Comparison of ENCODE assay signal across 10 cellular contexts in genomic region chr1:172255223-172255560, GRCh38.
DNase-seq lines count a peak whose midpoint lies in the region; ATAC-seq, FAIRE-seq and TF ChIP-seq lines count a peak whose summit lies in the region.
"Had no signal": no experiment of that assay in that cellular context is flagged by ENCODE, and none has a peak within 500 bp of the region (broad histone marks: within the 10 kb centered on the region; RNA-seq: fewer than 3 reads in every experiment).

No MANE protein-coding gene starts in this region.

- H3K9me3 Mint-ChIP-seq in GM23338 (no peaks in the 10 kb centered on the region; the same call in 2 of the 3 replicates), astrocyte (ENCODE audit: unreplicated experiment) (peaks cover 5% of the 10 kb centered on the region), neural progenitor cell (no peaks in the 10 kb centered on the region)

- H3K36me3 ChIP-seq in GM23338 (ENCODE audit: insufficient read depth) (no peaks in the 10 kb centered on the region), PC-9 (ENCODE audit: low read depth) (no peaks in the 10 kb centered on the region), astrocyte (ENCODE audit: insufficient read depth, low read length) (no peaks in the 10 kb centered on the region), skeletal muscle satellite cell (ENCODE audit: insufficient read depth, low read length) (no peaks in the 10 kb centered on the region), neural progenitor cell (no peaks in the 10 kb centered on the region)

- H3K79me2 ChIP-seq in GM23338 (replicated peaks; ENCODE audit: insufficient read depth) (no peaks in the 10 kb centered on the region), PC-9 (ENCODE audit: low read depth) (no peaks in the 10 kb centered on the region), astrocyte (ENCODE audit: insufficient read depth, low read length) (peaks cover 22% of the 10 kb centered on the region), neural progenitor cell (ENCODE audit: low read depth) (no peaks in the 10 kb centered on the region)

- H3K27me3 Mint-ChIP-seq in GM23338 (ENCODE audit: insufficient read depth, low read depth, poor library complexity) (no peaks in the 10 kb centered on the region), astrocyte (ENCODE audit: low read depth, unreplicated experiment) (no peaks in the 10 kb centered on the region), neural progenitor cell (ENCODE audit: insufficient read depth, low read depth) (no peaks in the 10 kb centered on the region)

- peaks cover 38% of the 10 kb centered on the region for H3K9me3 ChIP-seq in PC-9 (ENCODE audit: insufficient read depth, low read depth)
- no peaks in the 10 kb centered on the region for H3K9me3 ChIP-seq in astrocyte (ENCODE audit: insufficient read depth, low read depth, low read length)
- H3K9me3 ChIP-seq in skeletal muscle satellite cell (replicated peaks; ENCODE audit: low read length) = no peaks in the 10 kb centered on the region
- H3K9me3 ChIP-seq in neural progenitor cell (ENCODE audit: low read depth) = no peaks in the 10 kb centered on the region

- H3K4me1 Mint-ChIP-seq in GM23338 (peaks cover 6% of the 10 kb centered on the region; the same call in 2 of the 3 replicates), astrocyte (ENCODE audit: low read depth, unreplicated experiment) (peaks cover 40% of the 10 kb centered on the region), neural progenitor cell (no peaks in the 10 kb centered on the region)

- intact Hi-C loops in PC-9 (cut with micrococcal nuclease; ENCODE audit: unreplicated experiment) = no loop called here

- H3K36me3 Mint-ChIP-seq in GM23338 (ENCODE audit: low read depth) = no peaks in the 10 kb centered on the region
- H3K36me3 Mint-ChIP-seq in astrocyte (ENCODE audit: low read depth, unreplicated experiment) = no peaks in the 10 kb centered on the region
- no peaks in the 10 kb centered on the region for H3K36me3 Mint-ChIP-seq in neural progenitor cell

- ATAC-seq in GM23338 (no peak), HG02588 (IDR thresholded peaks at IDR 0.05; ENCODE audit: unreplicated experiment) (no peak)

- no peak overlapping the region for H3K27ac ChIP-seq in GM23338 (ENCODE audit: low read depth)
- H3K27ac ChIP-seq in PC-9 = peak overlapping the region; percentile 42
- peak overlapping the region; percentile 96 for H3K27ac ChIP-seq in astrocyte (ENCODE audit: low read depth, low read length)
- H3K27ac ChIP-seq in neural progenitor cell = no peak overlapping the region
- H3K27ac ChIP-seq: VCaP had no signal

- FAIRE-seq in astrocyte (lab: Jason Lieb, UNC) = no peak

- H4K20me1 ChIP-seq in GM23338 (replicated peaks; ENCODE audit: insufficient read depth) = no peaks in the 10 kb centered on the region
- no peaks in the 10 kb centered on the region for H4K20me1 ChIP-seq in PC-9 (ENCODE audit: insufficient read depth)
- H4K20me1 ChIP-seq in astrocyte (ENCODE audit: insufficient read depth, low read length) = no peaks in the 10 kb centered on the region
- H4K20me1 ChIP-seq in neural progenitor cell (ENCODE audit: low read depth) = no peaks in the 10 kb centered on the region

- H3K27me3 ChIP-seq in GM23338 (ENCODE audit: insufficient read depth) = no peaks in the 10 kb centered on the region
- H3K27me3 ChIP-seq in PC-9 (ENCODE audit: insufficient read depth, low read depth) = no peaks in the 10 kb centered on the region
- H3K27me3 ChIP-seq in astrocyte (ENCODE audit: insufficient read depth, low read length) = no peaks in the 10 kb centered on the region
- H3K27me3 ChIP-seq in skeletal muscle satellite cell (ENCODE audit: control insufficient read depth, insufficient read depth, low read length) = no peaks in the 10 kb centered on the region
- H3K27me3 ChIP-seq in neural progenitor cell = no peaks in the 10 kb centered on the region

- H3K4me3 ChIP-seq in GM23338 (no peak overlapping the region), PC-9 (0 out of 2 replicates have a peak overlapping the region, but pooled peaks have one; percentile 10), astrocyte (ENCODE audit: insufficient read depth, low read depth, low read length) (peak overlapping the region; percentile 31), skeletal muscle satellite cell (ENCODE audit: low read length) (no peak overlapping the region), neural progenitor cell (no peak overlapping the region)

- H3K9me2 ChIP-seq in GM23338 (ENCODE audit: insufficient read depth) = no peaks in the 10 kb centered on the region
- H3K9me2 ChIP-seq in PC-9 (ENCODE audit: insufficient read depth) = no peaks in the 10 kb centered on the region

- no peaks in the 10 kb centered on the region for H3F3A ChIP-seq in GM23338 (replicated peaks; ENCODE audit: low read depth)
- H3F3A ChIP-seq in PC-9 (ENCODE audit: insufficient read depth, low read depth) = peaks cover 14% of the 10 kb centered on the region
- no peaks in the 10 kb centered on the region for H3F3A ChIP-seq in neural progenitor cell (ENCODE audit: low read depth)

- H3K4me2 ChIP-seq in GM23338 (no peak overlapping the region), PC-9 (peak overlapping the region; percentile 24), astrocyte (ENCODE audit: low read length) (peak overlapping the region; percentile 72), skeletal muscle satellite cell (ENCODE audit: low read length) (peak overlapping the region; percentile 56), neural progenitor cell (no peak overlapping the region)

- TF ChIP-seq CTCF in GM23338 (conservative IDR thresholded peaks at IDR 0.05; ENCODE audit: low read depth in 2 of 2) (no peak), PC-9 (conservative IDR thresholded peaks at IDR 0.05) (no peak), astrocyte (IDR thresholded peaks at IDR 0.05; ENCODE audit: insufficient read depth, low read depth, low read length) (no peak), neural progenitor cell (IDR thresholded peaks at IDR 0.05) (no peak)

- H3K4me3 Mint-ChIP-seq in GM23338 = no peak overlapping the region
- H3K4me3 Mint-ChIP-seq in astrocyte (ENCODE audit: unreplicated experiment) = peak overlapping the region; percentile 84
- H3K4me3 Mint-ChIP-seq in neural progenitor cell = no peak overlapping the region

- BruUV-seq in PC-9 (replicated peaks; lab: Mats Ljungman, UMichigan) = no TSS peak

- CTCF ChIA-PET in PC-9 (lab: Charles Lee) = interaction anchor here (0.6 to 0.7 kb wide), 2 partner anchors 144 to 720 kb away, joined by 3 read pairs; no protein-coding TSS in a partner anchor

- H3K27ac Mint-ChIP-seq in GM23338 (no peak overlapping the region), astrocyte (ENCODE audit: unreplicated experiment) (peak overlapping the region; percentile 98), neural progenitor cell (no peak overlapping the region)

- DNase-seq in GM23338 (ENCODE audit: low spot score) = peak; percentile 6
- DNase-seq in PC-9 = no peak
- DNase-seq in astrocyte (ENCODE audit: low read depth) = no peak
- no peak for DNase-seq in neural progenitor cell (ENCODE audit: low spot score)
- no peak for DNase-seq in NCI-H82 (lab: John Stamatoyannopoulos, UW)
- no peak for DNase-seq in HPDE6-E6E7 (ENCODE audit: extremely low spot score)
- DNase-seq: activated effector memory CD4-positive, alpha-beta T cell treated with anti-CD3 and anti-CD28 coated beads, Interleukin-2, amount 50 U/mL, for 16 hours had no signal

- H2AFZ ChIP-seq in GM23338 (no peak overlapping the region), PC-9 (0 out of 2 replicates have a peak overlapping the region, but pooled peaks have one; percentile 19), astrocyte (ENCODE audit: low read depth, low read length) (no peak overlapping the region), neural progenitor cell (replicated peaks) (no peak overlapping the region)

- no peaks in the 10 kb centered on the region for H3K4me1 ChIP-seq in GM23338 (ENCODE audit: insufficient read depth)
- peaks cover 13% of the 10 kb centered on the region for H3K4me1 ChIP-seq in PC-9 (replicated peaks; ENCODE audit: insufficient read depth)
- H3K4me1 ChIP-seq in astrocyte (ENCODE audit: insufficient read depth, low read length) = peaks cover 17% of the 10 kb centered on the region
- H3K4me1 ChIP-seq in skeletal muscle satellite cell (ENCODE audit: control insufficient read depth, insufficient read depth, low read length) = peaks cover 30% of the 10 kb centered on the region
- no peaks in the 10 kb centered on the region for H3K4me1 ChIP-seq in neural progenitor cell

- H3K9ac ChIP-seq in astrocyte (ENCODE audit: low read length) (peak overlapping the region; percentile 68), skeletal muscle satellite cell (ENCODE audit: low read depth, low read length) (peak overlapping the region; percentile 21), neural progenitor cell (no peak overlapping the region)

- POLR2A ChIA-PET in PC-9 (lab: Charles Lee; ENCODE audit: unreplicated experiment) = interaction anchor here (0.6 kb wide), 2 partner anchors 23 to 512 kb away, joined by 3 to 5 read pairs; no protein-coding TSS in a partner anchor

TF ChIP-seq in GM23338, 12 proteins besides CTCF, POLR2A, EP300 and RAD21:
- TF ChIP-seq EZH2 (IDR thresholded peaks at IDR 0.05; ENCODE audit: low read depth, unreplicated experiment) (no peak), JUNB (IDR thresholded peaks at IDR 0.05; ENCODE audit: unreplicated experiment) (no peak), CREB1 (CRISPR knock-in tag; IDR thresholded peaks at IDR 0.05; ENCODE audit: low read depth) (no peak)

Comparison
In these comparisons a context has a peak if more than half of its experiments do, and no peak if none do; other contexts are left out.
1. H3K27ac ChIP-seq: peak in PC-9 (single experiment) and astrocyte (single experiment); none in GM23338 (single experiment) and neural progenitor cell (single experiment).
2. H3K4me2 ChIP-seq: peak in PC-9 (single experiment), astrocyte (single experiment) and skeletal muscle satellite cell (single experiment); none in GM23338 (single experiment) and neural progenitor cell (single experiment).
3. H3K4me3 ChIP-seq: peak in PC-9 (single experiment) and astrocyte (single experiment); none in GM23338 (single experiment), skeletal muscle satellite cell (single experiment) and neural progenitor cell (single experiment).